Comparison of ENCODE assay signal across 8 cellular contexts in the genomic region with DNA sequence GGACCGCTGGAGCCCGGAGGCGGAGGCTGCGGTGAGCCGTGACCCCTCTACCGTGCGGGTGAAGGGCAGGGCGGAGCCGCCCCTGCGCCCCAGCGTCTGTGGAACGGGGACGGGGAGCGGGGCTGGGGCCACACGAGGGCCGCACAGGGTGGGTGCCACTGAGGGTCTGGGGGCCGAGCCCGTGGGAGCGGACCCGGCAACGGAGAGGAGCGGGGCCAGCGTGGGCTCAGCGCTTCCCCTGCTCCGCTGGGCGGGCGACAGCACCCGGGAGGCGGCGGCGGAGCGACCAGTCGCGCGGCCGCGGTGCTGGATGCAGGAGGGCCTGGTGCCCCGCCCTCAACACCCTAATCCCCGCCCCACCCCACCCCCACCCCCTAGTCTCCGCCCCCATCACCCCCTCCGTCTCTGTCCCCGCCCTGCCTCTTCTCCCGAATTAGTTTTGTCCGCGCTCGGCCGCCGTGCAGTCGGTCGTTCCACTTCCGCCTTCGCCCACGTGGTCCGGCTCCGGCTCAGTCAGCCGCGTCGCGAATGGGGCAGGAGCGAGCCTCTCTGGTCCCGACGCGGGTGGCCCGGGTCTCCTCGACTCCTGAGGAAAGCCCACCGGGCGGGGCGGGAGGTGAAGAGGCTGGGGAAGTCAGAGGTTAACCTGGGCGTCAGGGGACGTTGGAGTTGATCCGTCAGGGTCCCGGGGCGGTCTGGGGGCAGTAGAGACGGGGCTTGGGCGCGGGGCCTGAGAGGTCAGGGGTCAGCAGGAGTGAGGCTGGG. TPM values are rescaled to one million over a fixed set of nuclear protein-coding genes. Genes with fewer than 3 reads are reported as not detected.
DNase-seq lines count a peak whose midpoint lies in the region; ATAC-seq and TF ChIP-seq lines count a peak whose summit lies in the region.

Gene PUS1, plus strand, starts transcription at position 512 of the 765 bp plus-strand sequence. CDS start 447 bp downstream, outside the sequence.

- H3K4me1 ChIP-seq in esophagus (ENCODE audit: control insufficient read depth in 2 of 2, insufficient read depth in 2 of 2, low read length in 1 of 2), result peaks cover 4 to 6% of the 10 kb centered on the region in 2 donors
- peaks cover 8% of the 10 kb centered on the region for H3K4me1 ChIP-seq in muscle layer of colon (ENCODE audit: insufficient read depth, low read length)

- H3K36me3 Mint-ChIP-seq in activated T-cell treated with anti-CD3 and anti-CD28 coated beads, Interleukin-2, amount 50 U/mL, for 24 hours (ENCODE audit: low read depth), result peaks cover 43% of the 10 kb centered on the region

- H3K4me1 Mint-ChIP-seq in activated T-cell treated with anti-CD3 and anti-CD28 coated beads, Interleukin-2, amount 50 U/mL, for 24 hours (ENCODE audit: low read depth), result peaks cover 35% of the 10 kb centered on the region

- H3K36me3 ChIP-seq in esophagus (ENCODE audit: control insufficient read depth in 2 of 2, insufficient read depth in 2 of 2, low read length in 1 of 2) (peaks cover 6 to 17% of the 10 kb centered on the region in 2 donors), muscle layer of colon (ENCODE audit: insufficient read depth, low read length) (peaks cover 18% of the 10 kb centered on the region)

- peak within 1 kb of the TSS; percentile 36 to 82 for H3K27ac ChIP-seq in esophagus (ENCODE audit: low read depth in 2 of 2, low read length in 1 of 2)
- peak within 1 kb of the TSS; percentile 85 for H3K27ac ChIP-seq in muscle layer of colon (ENCODE audit: low read depth, low read length)

- H3K9me3 ChIP-seq in esophagus (ENCODE audit: control insufficient read depth in 2 of 2, insufficient read depth in 1 of 2, low read depth in 1 of 2, low read length in 1 of 2) (no peaks in the 10 kb centered on the region), muscle layer of colon (ENCODE audit: low read length) (no peaks in the 10 kb centered on the region)

- H3K4me3 Mint-ChIP-seq in activated T-cell treated with anti-CD3 and anti-CD28 coated beads, Interleukin-2, amount 50 U/mL, for 24 hours, result peak within 1 kb of the TSS; percentile 97

- H3K27me3 ChIP-seq in esophagus (ENCODE audit: control insufficient read depth in 1 of 2, insufficient read depth in 2 of 2, low read length in 2 of 2) (no peaks in the 10 kb centered on the region), muscle layer of colon (ENCODE audit: control insufficient read depth in 1 of 2, insufficient read depth in 2 of 2, low read length in 2 of 2) (no peaks in the 10 kb centered on the region)

- H3K27me3 Mint-ChIP-seq in activated T-cell treated with anti-CD3 and anti-CD28 coated beads, Interleukin-2, amount 50 U/mL, for 24 hours, result no peaks in the 10 kb centered on the region

- peak; percentile 81 for DNase-seq in DMS153 (lab: John Stamatoyannopoulos, UW)
- peak; percentile 88 for DNase-seq in Jurkat, Clone E6-1 (ENCODE audit: low read depth, low spot score)
- DNase-seq in activated T-cell treated with anti-CD3 and anti-CD28 coated beads, Interleukin-2, amount 50 U/mL, for 24 hours, result peak; percentile 95
- DNase-seq in stimulated activated CD8-positive, alpha-beta memory T cell treated with anti-CD3 and anti-CD28 coated beads, Interleukin-7, amount 100 ng/mL, for 1 hour (ENCODE audit: low read depth in 2 of 2), result peak; percentile 86 to 87

- peak; percentile 57 for ATAC-seq in GM21619 (IDR thresholded peaks at IDR 0.05; ENCODE audit: unreplicated experiment)

- WGBS in esophagus, 2 donors, result 1% methylated on average over 49 to 76 of the region's 76 CpGs

- H3K9ac ChIP-seq in muscle layer of colon (ENCODE audit: low read length), result no peak within 1 kb of the TSS

- H3K9me3 Mint-ChIP-seq in activated T-cell treated with anti-CD3 and anti-CD28 coated beads, Interleukin-2, amount 50 U/mL, for 24 hours, result no peaks in the 10 kb centered on the region

- peak within 1 kb of the TSS; percentile 89 for H3K4me3 ChIP-seq in Jurkat, Clone E6-1 (ENCODE audit: low read length)
- H3K4me3 ChIP-seq in esophagus (ENCODE audit: low read depth in 1 of 2, low read length in 2 of 2) (peak within 1 kb of the TSS; percentile 76 to 89), muscle layer of colon (ENCODE audit: low read depth in 1 of 2, low read length in 2 of 2) (peak within 1 kb of the TSS; percentile 74 to 99)

- H3K27ac Mint-ChIP-seq in activated T-cell treated with anti-CD3 and anti-CD28 coated beads, Interleukin-2, amount 50 U/mL, for 24 hours, result peak within 1 kb of the TSS; percentile 96

TF ChIP-seq in PFSK-1, 5 proteins besides CTCF, POLR2A, EP300 and RAD21:
- peak; percentile 18 for TF ChIP-seq FOXP2 (optimal IDR thresholded peaks at IDR 0.05; ENCODE audit: borderline replicate concordance, extremely low read depth, extremely low read length, insufficient read depth)
- peak; percentile 99 for TF ChIP-seq SIN3A (IDR thresholded peaks at IDR 0.05; ENCODE audit: borderline replicate concordance, insufficient read depth, low read length)
- TF ChIP-seq, protein P1, sequence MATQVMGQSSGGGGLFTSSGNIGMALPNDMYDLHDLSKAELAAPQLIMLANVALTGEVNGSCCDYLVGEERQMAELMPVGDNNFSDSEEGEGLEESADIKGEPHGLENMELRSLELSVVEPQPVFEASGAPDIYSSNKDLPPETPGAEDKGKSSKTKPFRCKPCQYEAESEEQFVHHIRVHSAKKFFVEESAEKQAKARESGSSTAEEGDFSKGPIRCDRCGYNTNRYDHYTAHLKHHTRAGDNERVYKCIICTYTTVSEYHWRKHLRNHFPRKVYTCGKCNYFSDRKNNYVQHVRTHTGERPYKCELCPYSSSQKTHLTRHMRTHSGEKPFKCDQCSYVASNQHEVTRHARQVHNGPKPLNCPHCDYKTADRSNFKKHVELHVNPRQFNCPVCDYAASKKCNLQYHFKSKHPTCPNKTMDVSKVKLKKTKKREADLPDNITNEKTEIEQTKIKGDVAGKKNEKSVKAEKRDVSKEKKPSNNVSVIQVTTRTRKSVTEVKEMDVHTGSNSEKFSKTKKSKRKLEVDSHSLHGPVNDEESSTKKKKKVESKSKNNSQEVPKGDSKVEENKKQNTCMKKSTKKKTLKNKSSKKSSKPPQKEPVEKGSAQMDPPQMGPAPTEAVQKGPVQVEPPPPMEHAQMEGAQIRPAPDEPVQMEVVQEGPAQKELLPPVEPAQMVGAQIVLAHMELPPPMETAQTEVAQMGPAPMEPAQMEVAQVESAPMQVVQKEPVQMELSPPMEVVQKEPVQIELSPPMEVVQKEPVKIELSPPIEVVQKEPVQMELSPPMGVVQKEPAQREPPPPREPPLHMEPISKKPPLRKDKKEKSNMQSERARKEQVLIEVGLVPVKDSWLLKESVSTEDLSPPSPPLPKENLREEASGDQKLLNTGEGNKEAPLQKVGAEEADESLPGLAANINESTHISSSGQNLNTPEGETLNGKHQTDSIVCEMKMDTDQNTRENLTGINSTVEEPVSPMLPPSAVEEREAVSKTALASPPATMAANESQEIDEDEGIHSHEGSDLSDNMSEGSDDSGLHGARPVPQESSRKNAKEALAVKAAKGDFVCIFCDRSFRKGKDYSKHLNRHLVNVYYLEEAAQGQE (IDR thresholded peaks at IDR 0.05; ENCODE audit: insufficient read depth in 1 of 2, low read depth in 2 of 2, low read length in 2 of 2), result 0 out of 4 replicates have a peak, but pooled peaks of 1 of the 2 experiments have one; percentile 39
- no peak for TF ChIP-seq TAF1 (IDR thresholded peaks at IDR 0.05; ENCODE audit: borderline replicate concordance, insufficient read depth, low read length)
- peak; percentile 97 for TF ChIP-seq POLR2AphosphoS5 (IDR thresholded peaks at IDR 0.05; ENCODE audit: low read depth, low read length)

RNA-seq across cellular contexts. Expression of gene PUS1, which starts in this region (rescaled TPM):
- 49.7 TPM for polyA plus RNA-seq in Jurkat, Clone E6-1 (2012; ENCODE audit: insufficient read depth, insufficient read length)
- polyA plus RNA-seq in PFSK-1 (2012; ENCODE audit: insufficient read length, low read depth), result 165 TPM
- polyA plus RNA-seq in esophagus, result 10 to 100 TPM; 27.5 to 28.7 TPM

Comparison
In these comparisons a context has a peak if more than half of its experiments do, and no peak if none do; other contexts are left out.
1. Peak in every context shown above with its lines: DNase-seq, ATAC-seq, H3K4me3 ChIP-seq and H3K27ac ChIP-seq.